ENCODE assay signal across 8 cellular contexts in genomic region chr5:138575194-138576015, GRCh38. TPM values are rescaled to one million over a fixed set of nuclear protein-coding genes. Genes with fewer than 3 reads are reported as not detected.
DNase-seq lines count a peak whose midpoint lies in the region; ATAC-seq lines count a peak whose summit lies in the region.

TSS of gene HSPA9 (minus strand) at chr5:138575401. CDS start at chr5:138575318, 83 bp downstream.

- DNase-seq in NCI-H2081 (lab: John Stamatoyannopoulos, UW) (peak; percentile 97 to 98), T1000 (lab: John Stamatoyannopoulos, UW) (peak; percentile 96), astrocyte of the hippocampus (ENCODE audit: low read depth, low spot score) (peak; percentile 100), hepatic stellate cell (ENCODE audit: low spot score) (peak; percentile 99), aorta (peak; percentile 98 to 99)

- H3K36me3 ChIP-seq in rectal smooth muscle tissue (ENCODE audit: control insufficient read depth, insufficient read depth, low read length) (peaks cover 23% of the 10 kb centered on the region), aorta (ENCODE audit: control insufficient read depth in 1 of 2, insufficient read depth in 2 of 2, low read length in 1 of 2) (peaks cover 2 to 6% of the 10 kb centered on the region in 2 donors)

- H3K4me1 ChIP-seq in rectal smooth muscle tissue (ENCODE audit: control insufficient read depth, insufficient read depth, low read length): peaks cover 10% of the 10 kb centered on the region
- H3K4me1 ChIP-seq in aorta (ENCODE audit: control insufficient read depth in 1 of 2, insufficient read depth in 2 of 2, low read length in 2 of 2): peaks cover 0 to 2% of the 10 kb centered on the region in 2 donors

- H3K27me3 ChIP-seq in rectal smooth muscle tissue (ENCODE audit: control insufficient read depth, insufficient read depth, low read length) (no peaks in the 10 kb centered on the region), aorta (ENCODE audit: control insufficient read depth in 1 of 2, insufficient read depth in 2 of 2, low read length in 1 of 2) (no peaks in the 10 kb centered on the region)

- no peaks in the 10 kb centered on the region for H3K9me3 ChIP-seq in aorta (ENCODE audit: control insufficient read depth, low read length)

- H3K9ac ChIP-seq in rectal smooth muscle tissue (ENCODE audit: low read length): peak within 1 kb of the TSS; percentile 98

- intact Hi-C loops in aorta (cut with DNase I): loop anchor here in 1 of 2 donors (5.0 to 10.0 kb wide), 2 partner anchors 687 to 769 kb away; partner anchors contain the start of gene PAIP2

- H3K27ac ChIP-seq in rectal smooth muscle tissue (ENCODE audit: low read depth, low read length) (peak within 1 kb of the TSS; percentile 100), aorta (ENCODE audit: low read depth in 1 of 2, low read length in 2 of 2) (peak within 1 kb of the TSS; percentile 62 to 96)

- H3K4me3 ChIP-seq in rectal smooth muscle tissue (ENCODE audit: low read length): peak within 1 kb of the TSS; percentile 91
- H3K4me3 ChIP-seq in aorta (ENCODE audit: low read length in 2 of 2): peak within 1 kb of the TSS; percentile 93 to 97

- ATAC-seq in GM18508 (IDR thresholded peaks at IDR 0.05; ENCODE audit: insufficient read depth, unreplicated experiment): peak; percentile 78
- ATAC-seq in HG03025 (IDR thresholded peaks at IDR 0.05; ENCODE audit: low FRiP score, unreplicated experiment): peak; percentile 88
- ATAC-seq in aorta (ENCODE audit: low FRiP score): peak; percentile 98

- 0 to 1% methylated on average over 67 to 73 of the region's 73 CpGs for WGBS in aorta, 2 donors

RNA-seq across cellular contexts. Expression of gene HSPA9, which starts in this region (rescaled TPM):
- 100 to 1,000 TPM; 110 to 139 TPM for total RNA-seq in aorta
- polyA plus RNA-seq in aorta: 10 to 100 TPM; 65.2 to 68.6 TPM

Comparison
In these comparisons a context has a peak if more than half of its experiments do, and no peak if none do; other contexts are left out.
1. Peak in every context shown above with its lines: DNase-seq, ATAC-seq, H3K4me3 ChIP-seq and H3K27ac ChIP-seq.